ENCODE assay signal across 8 cellular contexts in the genomic region with DNA sequence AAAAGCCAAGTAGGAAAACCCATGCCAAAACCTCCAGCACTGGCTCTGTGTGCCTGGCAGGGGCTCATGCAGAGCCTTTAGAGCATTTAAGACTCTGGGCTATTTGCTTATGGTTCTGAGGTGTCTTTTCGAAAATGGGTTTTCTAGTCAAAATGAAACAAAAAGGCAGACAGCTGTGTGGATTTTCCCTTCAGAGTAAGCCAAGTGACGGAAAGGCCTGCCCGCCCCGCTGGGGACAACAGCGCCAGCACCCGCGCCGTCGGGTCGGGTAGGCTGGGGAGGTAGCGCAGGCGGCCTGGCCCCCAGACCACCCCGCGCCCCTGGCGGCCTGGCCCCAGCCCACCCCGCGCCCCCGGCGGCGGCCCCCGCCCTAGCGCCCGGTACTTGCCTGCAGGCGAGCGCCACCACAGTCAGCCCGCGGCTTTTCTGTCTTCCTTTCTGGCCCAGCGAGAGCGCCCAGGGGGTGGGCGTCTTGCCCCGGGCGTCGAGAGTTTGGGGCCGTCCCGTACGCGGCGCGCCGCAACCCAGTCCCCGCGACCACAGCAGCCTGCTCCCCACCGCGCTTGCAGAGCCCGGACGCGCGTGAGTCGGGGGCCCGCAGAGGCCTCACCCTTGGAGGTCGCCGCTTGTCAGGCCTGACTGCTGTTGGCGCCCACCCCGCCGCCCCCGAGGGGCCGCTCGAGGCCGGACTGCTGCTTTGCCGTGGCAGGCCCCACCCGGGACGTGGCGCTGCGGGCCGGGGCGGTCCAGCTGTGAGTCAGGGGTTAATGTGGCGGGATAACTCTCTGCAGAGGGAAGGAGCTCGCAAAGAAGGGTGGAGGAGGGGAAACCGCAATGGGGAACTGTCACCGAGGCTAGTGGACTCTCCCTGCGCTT. TPM values are rescaled to one million over a fixed set of nuclear protein-coding genes. Genes with fewer than 3 reads are reported as not detected.
DNase-seq lines count a peak whose midpoint lies in the region; ATAC-seq and TF ChIP-seq lines count a peak whose summit lies in the region.

A gene with protein sequence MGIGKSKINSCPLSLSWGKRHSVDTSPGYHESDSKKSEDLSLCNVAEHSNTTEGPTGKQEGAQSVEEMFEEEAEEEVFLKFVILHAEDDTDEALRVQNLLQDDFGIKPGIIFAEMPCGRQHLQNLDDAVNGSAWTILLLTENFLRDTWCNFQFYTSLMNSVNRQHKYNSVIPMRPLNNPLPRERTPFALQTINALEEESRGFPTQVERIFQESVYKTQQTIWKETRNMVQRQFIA (minus strand): TSS at position 771 of the 876 bp plus-strand sequence. CDS start 21,223 bp downstream, outside the sequence.

- H2AFZ ChIP-seq in mesenchymal stem cell (ENCODE audit: low read depth, low read length): peak within 1 kb of the TSS; percentile 93

- H3K18ac ChIP-seq in mesenchymal stem cell (ENCODE audit: low read depth in 1 of 2, low read length in 2 of 2): peak within 1 kb of the TSS; percentile 98 to 99

- H3K36me3 ChIP-seq in mesenchymal stem cell (ENCODE audit: control insufficient read depth in 1 of 2, insufficient read depth in 2 of 2, low read depth in 1 of 2, low read length in 2 of 2): peaks cover 10 to 13% of the 10 kb centered on the region in 2 experiments

- peak; percentile 39 for TF ChIP-seq POLR2A in GM10847 (IDR thresholded peaks at IDR 0.05; ENCODE audit: extremely low read depth, insufficient read length)

- peak within 1 kb of the TSS; percentile 21 for H2AK5ac ChIP-seq in mesenchymal stem cell (ENCODE audit: low read length, severe bottlenecking)

- H3K4ac ChIP-seq in mesenchymal stem cell (ENCODE audit: low read depth in 1 of 2, low read length in 2 of 2): peak within 1 kb of the TSS; percentile 97 to 98

- 4% methylated on average over 63 of the region's 71 CpGs for WGBS in mesenchymal stem cell

- DNase-seq in LoVo (ENCODE audit: low spot score) (peak; percentile 23), mesenchymal stem cell (peak; percentile 67), NCI-H2029 (lab: John Stamatoyannopoulos, UW) (no peak)
- DNase-seq in activated CD4-positive, alpha-beta T cell treated with anti-CD3 and anti-CD28 coated beads, Interleukin-2, amount 50 U/mL, for 4 hours: peak; percentile 35 to 40
- peak; percentile 34 for DNase-seq in effector CD8-positive, alpha-beta T cell (lab: John Stamatoyannopoulos, UW)
- DNase-seq in stimulated activated CD8-positive, alpha-beta memory T cell treated with anti-CD3 and anti-CD28 coated beads, Interleukin-15, amount 100 ng/mL, for 24 hours (ENCODE audit: low read depth): peak; percentile 33

- peak within 1 kb of the TSS; percentile 80 to 98 for H3K14ac ChIP-seq in mesenchymal stem cell (ENCODE audit: low read length in 2 of 2)

- peaks cover 2% of the 10 kb centered on the region for H3K4me1 ChIP-seq in mesenchymal stem cell (ENCODE audit: control insufficient read depth, insufficient read depth, low read depth, low read length)

- peak within 1 kb of the TSS; percentile 22 for H3K27ac ChIP-seq in mesenchymal stem cell (ENCODE audit: low read length, poor library complexity, severe bottlenecking)

- peaks cover 7% of the 10 kb centered on the region for H3K79me1 ChIP-seq in mesenchymal stem cell (replicated peaks; ENCODE audit: low read length, poor library complexity, severe bottlenecking)

- H2BK12ac ChIP-seq in mesenchymal stem cell (ENCODE audit: low read length in 2 of 2): peak within 1 kb of the TSS; percentile 41 to 83

- peak; percentile 75 for ATAC-seq in GM21825 (IDR thresholded peaks at IDR 0.05; ENCODE audit: unreplicated experiment)

- no peak within 1 kb of the TSS for H2BK5ac ChIP-seq in mesenchymal stem cell (ENCODE audit: low read depth, low read length, poor library complexity, severe bottlenecking)

- peak within 1 kb of the TSS; percentile 94 for H3K9ac ChIP-seq in mesenchymal stem cell (ENCODE audit: low read length)

- peak within 1 kb of the TSS; percentile 63 for H2BK15ac ChIP-seq in mesenchymal stem cell (ENCODE audit: low read depth, poor library complexity, severe bottlenecking)

- peak within 1 kb of the TSS; percentile 73 for H3K4me2 ChIP-seq in mesenchymal stem cell (ENCODE audit: low read length, poor library complexity, severe bottlenecking)

- peak within 1 kb of the TSS; percentile 79 for H4K91ac ChIP-seq in mesenchymal stem cell (ENCODE audit: low read length)

- H3K23ac ChIP-seq in mesenchymal stem cell (ENCODE audit: low read length in 2 of 2): peak within 1 kb of the TSS in 1 of 2 experiments; percentile 97

- H4K8ac ChIP-seq in mesenchymal stem cell (ENCODE audit: low read length): peak within 1 kb of the TSS; percentile 78

- no peaks in the 10 kb centered on the region for H3K9me3 ChIP-seq in mesenchymal stem cell (ENCODE audit: control insufficient read depth, low read length)

- H3K4me3 ChIP-seq in mesenchymal stem cell (ENCODE audit: insufficient read depth in 1 of 2, low read depth in 1 of 2, low read length in 2 of 2): peak within 1 kb of the TSS; percentile 67 to 86

- H3K27me3 ChIP-seq in mesenchymal stem cell (ENCODE audit: control insufficient read depth in 1 of 2, insufficient read depth in 1 of 2, low read length in 2 of 2): no peaks in the 10 kb centered on the region

- H2BK120ac ChIP-seq in mesenchymal stem cell (ENCODE audit: low read depth, low read length): peak within 1 kb of the TSS; percentile 80

RNA-seq across cellular contexts. Expression of the gene that starts here (rescaled TPM):
- 5.1 TPM for polyA plus RNA-seq in mesenchymal stem cell (2013, experiment 1 of 2)
- 6.0 TPM for polyA plus RNA-seq in mesenchymal stem cell (2013, experiment 2 of 2)
